1 cellular context compared by ENCODE assay signal in genomic region chr1:190957565-190957964, GRCh38.
TF ChIP-seq lines count a peak whose summit lies in the region.

No MANE protein-coding gene starts in this region.

TF ChIP-seq in HCT116, 20 proteins besides CTCF, POLR2A, EP300 and RAD21 (continued from another document):
- TF ChIP-seq ATF3 (IDR thresholded peaks at IDR 0.05) (no peak), EZH2 (IDR thresholded peaks at IDR 0.05) (no peak), CEBPB (IDR thresholded peaks at IDR 0.05; ENCODE audit: low read depth) (no peak), ELF1 (IDR thresholded peaks at IDR 0.05; ENCODE audit: borderline replicate concordance, low read depth) (no peak), YY1 (IDR thresholded peaks at IDR 0.05; ENCODE audit: extremely low read depth, insufficient replicate concordance, low read depth, low read length) (no peak), EZH2phosphoT487 (IDR thresholded peaks at IDR 0.05; ENCODE audit: borderline replicate concordance) (no peak), POLR2AphosphoS5 (IDR thresholded peaks at IDR 0.05; ENCODE audit: low read depth, low read length) (no peak), SRF (IDR thresholded peaks at IDR 0.05; ENCODE audit: low read depth) (no peak)
TF ChIP-seq in HCT116: peak in this region for 0.
